In the genomic region with DNA sequence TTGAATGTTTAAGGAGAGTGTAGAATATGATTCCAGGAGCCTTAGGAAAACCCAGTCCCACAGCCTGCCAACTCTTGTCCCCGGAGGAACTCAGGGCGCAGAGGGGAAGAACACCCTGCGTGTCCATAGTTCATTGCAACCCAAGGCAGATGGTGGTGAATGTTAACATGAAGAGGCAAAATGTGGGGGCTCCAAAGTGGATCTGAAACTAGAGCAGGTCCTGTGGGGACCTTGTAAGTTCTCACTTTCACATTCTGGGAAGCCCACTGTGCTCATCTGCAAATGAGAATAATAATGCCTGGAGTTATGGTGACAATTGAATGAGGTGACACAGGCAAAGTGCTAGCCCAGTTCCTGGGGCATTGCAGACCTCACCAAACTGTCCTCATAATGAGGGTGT, we compare ENCODE assay signal across 23 cellular contexts.
"Had no signal": no experiment of that assay in that cellular context is flagged by ENCODE, and none has a peak within 500 bp of the region (broad histone marks: within the 10 kb centered on the region; RNA-seq: fewer than 3 reads in every experiment).

No MANE protein-coding gene starts in this region.

- H3K27me3 ChIP-seq: gastroesophageal sphincter, right lobe of liver, spleen, stomach had no signal

- FAIRE-seq: keratinocyte had no signal

- ATAC-seq: gastroesophageal sphincter; left ventricle myocardium superior; naive thymus-derived CD4-positive, alpha-beta T cell; psoas muscle; right lobe of liver had no signal

- H3K36me3 ChIP-seq: right lobe of liver, spleen had no signal

- H3K9me3 Mint-ChIP-seq: immature natural killer cell had no signal

- H3K4me3 Mint-ChIP-seq: immature natural killer cell; naive thymus-derived CD4-positive, alpha-beta T cell had no signal

- H3K36me3 Mint-ChIP-seq: immature natural killer cell; naive thymus-derived CD4-positive, alpha-beta T cell had no signal

- H3K4me1 ChIP-seq: spleen had no signal

- DNase-seq: cerebellar nuclear complex; effector CD4-positive, alpha-beta T cell; glutamatergic neuron; immature natural killer cell; left cardiac atrium; left ventricle myocardium superior; naive thymus-derived CD4-positive, alpha-beta T cell; psoas muscle; retina; right lobe of liver; spleen; stimulated activated CD4-positive, alpha-beta T cell treated with anti-CD3 and anti-CD28 coated beads, Interleukin-15, amount 100 ng/mL, for 24 hours; stimulated activated CD4-positive, alpha-beta T cell treated with anti-CD3 and anti-CD28 coated beads, Interleukin-1b, Interleukin-23, amount 100 ng/mL, for 48 hours; stimulated activated CD4-positive, alpha-beta T cell treated with anti-CD3 and anti-CD28 coated beads, Interleukin-4, amount 100 ng/mL, for 24 hours; stimulated activated naive CD4-positive, alpha-beta T cell; stomach; substantia nigra; trophoblast cell had no signal

- H3K27ac ChIP-seq: coronary artery, neutrophil, psoas muscle, right lobe of liver, spleen had no signal

- H3K4me3 ChIP-seq: coronary artery, gastroesophageal sphincter, lung, psoas muscle, right lobe of liver, spleen, stomach had no signal

- H3K9me3 ChIP-seq: gastroesophageal sphincter, neutrophil, psoas muscle, right lobe of liver, spleen, stomach had no signal

- H3K27ac Mint-ChIP-seq: immature natural killer cell; naive thymus-derived CD4-positive, alpha-beta T cell had no signal
